In the genomic region with DNA sequence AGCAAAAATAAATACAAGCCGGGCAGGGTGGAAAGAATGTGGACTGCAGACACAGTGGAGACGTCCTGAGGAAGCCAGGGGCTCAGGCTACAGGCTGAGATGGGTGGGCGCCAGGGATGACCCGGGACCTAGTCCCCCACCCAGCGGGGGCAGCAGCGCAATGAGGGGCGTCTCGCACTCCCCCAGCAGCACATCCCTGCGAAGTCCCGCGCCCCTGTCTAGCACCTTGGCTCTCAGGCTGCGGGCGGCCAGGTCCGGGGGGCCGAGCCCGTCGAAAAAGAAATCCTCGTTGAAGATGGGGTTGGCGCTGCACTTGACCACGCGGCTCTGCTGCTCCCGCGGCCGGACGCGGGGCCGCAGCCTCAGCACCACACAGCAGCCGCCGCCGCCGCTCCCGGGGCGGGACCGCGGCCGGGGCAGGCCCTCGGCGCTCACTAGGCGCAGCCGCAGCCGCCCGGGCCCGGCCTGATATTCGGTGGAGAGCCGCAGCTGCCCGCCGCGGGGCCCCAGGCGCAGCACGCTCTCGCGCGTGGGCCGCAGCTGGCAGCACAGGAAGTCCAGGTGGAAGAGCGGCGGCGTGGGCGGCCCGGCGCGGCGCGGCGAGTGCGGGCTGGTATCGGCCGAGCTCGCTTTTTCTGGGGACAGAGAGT, we compare ENCODE assay signal across 8 cellular contexts. TPM values are rescaled to one million over a fixed set of nuclear protein-coding genes. Genes with fewer than 3 reads are reported as not detected.
A peak's percentile ranks its signal among the peaks of the same experiment; 100 is the strongest.
DNase-seq lines count a peak whose midpoint lies in the region; ATAC-seq and TF ChIP-seq lines count a peak whose summit lies in the region.

No MANE protein-coding gene starts in this region.

- no peak for TF ChIP-seq EP300 in suprapubic skin (IDR thresholded peaks at IDR 0.05)

- DNase-seq in HK-2 (ENCODE audit: unreplicated experiment) (peak; percentile 38), body of pancreas (no peak), suprapubic skin (ENCODE audit: low spot score in 2 of 2) (no peak), GM19240 (ENCODE audit: insufficient read length, low spot score) (no peak)

- WGBS in body of pancreas, 2 donors: 42 to 70% methylated on average over 38 to 59 of the region's 68 CpGs
- WGBS in liver: 16% methylated on average over 68 of the region's 68 CpGs
- WGBS in suprapubic skin: 47% methylated on average over 6 of the region's 68 CpGs

- H3K9ac ChIP-seq in liver (ENCODE audit: low read depth in 1 of 2, low read length in 2 of 2): peak overlapping the region in 1 of 2 donors; percentile 28

- TF ChIP-seq POLR2A in body of pancreas (IDR thresholded peaks at IDR 0.05) (no peak), suprapubic skin (IDR thresholded peaks at IDR 0.05) (no peak)

- H3K4me3 ChIP-seq in body of pancreas (no peak overlapping the region), liver (ENCODE audit: low read depth in 1 of 3, low read length in 3 of 3) (peak overlapping the region in 2 of 3 donors; percentile 38 to 61), suprapubic skin (peak overlapping the region; percentile 48)

- H3K36me3 ChIP-seq in body of pancreas (replicated peaks in 1 of 2; ENCODE audit: insufficient read depth in 1 of 2, low read depth in 2 of 2): no peaks in the 10 kb centered on the region
- H3K36me3 ChIP-seq in liver (ENCODE audit: control insufficient read depth in 4 of 4, insufficient read depth in 3 of 4, low read depth in 1 of 4, low read length in 3 of 4): no peaks in the 10 kb centered on the region
- no peaks in the 10 kb centered on the region for H3K36me3 ChIP-seq in suprapubic skin

- H3K4me1 ChIP-seq in body of pancreas: peaks cover 82% of the 10 kb centered on the region
- peaks cover 36 to 68% (median 51%) of the 10 kb centered on the region in 4 donors for H3K4me1 ChIP-seq in liver (ENCODE audit: control insufficient read depth in 4 of 4, insufficient read depth in 4 of 4, low read length in 3 of 4)
- H3K4me1 ChIP-seq in suprapubic skin: peaks cover 61% of the 10 kb centered on the region

- ATAC-seq in body of pancreas: no peak
- no peak for ATAC-seq in GM19324 (IDR thresholded peaks at IDR 0.05; ENCODE audit: low FRiP score, unreplicated experiment)
- ATAC-seq in GM18858 (IDR thresholded peaks at IDR 0.05; ENCODE audit: unreplicated experiment): no peak

- peak overlapping the region; percentile 98 for H3K27ac ChIP-seq in 22Rv1
- peak overlapping the region; percentile 87 to 98 (median 91) for H3K27ac ChIP-seq in body of pancreas
- H3K27ac ChIP-seq in liver (ENCODE audit: low read depth in 1 of 2, low read length in 2 of 2): peak overlapping the region in 1 of 2 donors; percentile 22
- H3K27ac ChIP-seq in suprapubic skin: peak overlapping the region; percentile 91

- H3K9me3 ChIP-seq in body of pancreas (no peaks in the 10 kb centered on the region), liver (ENCODE audit: control insufficient read depth in 4 of 4, low read length in 3 of 4) (no peaks in the 10 kb centered on the region), suprapubic skin (no peaks in the 10 kb centered on the region)

- TF ChIP-seq CTCF in 22Rv1 (IDR thresholded peaks at IDR 0.05): no peak
- no peak for TF ChIP-seq CTCF in body of pancreas (IDR thresholded peaks at IDR 0.05)
- no peak for TF ChIP-seq CTCF in liver (IDR thresholded peaks at IDR 0.05; ENCODE audit: low read depth, low read length, missing input control)
- TF ChIP-seq CTCF in suprapubic skin (IDR thresholded peaks at IDR 0.05): no peak

- no peak for TF ChIP-seq RAD21 in liver (IDR thresholded peaks at IDR 0.05)

- intact Hi-C loops in body of pancreas (cut with DNase I): no loop called here

- H3K27me3 ChIP-seq in body of pancreas (no peaks in the 10 kb centered on the region), liver (ENCODE audit: control insufficient read depth in 4 of 4, insufficient read depth in 4 of 4, low read length in 3 of 4) (no peaks in the 10 kb centered on the region), suprapubic skin (peaks cover 12% of the 10 kb centered on the region)

TF ChIP-seq in liver, 16 proteins besides CTCF, POLR2A, EP300 and RAD21:
- TF ChIP-seq FOXA1 (IDR thresholded peaks at IDR 0.05): no peak
- no peak for TF ChIP-seq HNF4G (IDR thresholded peaks at IDR 0.05)
- TF ChIP-seq, protein P1, sequence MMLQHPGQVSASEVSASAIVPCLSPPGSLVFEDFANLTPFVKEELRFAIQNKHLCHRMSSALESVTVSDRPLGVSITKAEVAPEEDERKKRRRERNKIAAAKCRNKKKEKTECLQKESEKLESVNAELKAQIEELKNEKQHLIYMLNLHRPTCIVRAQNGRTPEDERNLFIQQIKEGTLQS (IDR thresholded peaks at IDR 0.05): no peak
- TF ChIP-seq YY1 (IDR thresholded peaks at IDR 0.05): no peak
- TF ChIP-seq HNF4A (conservative IDR thresholded peaks at IDR 0.05): no peak
- TF ChIP-seq, protein P2, sequence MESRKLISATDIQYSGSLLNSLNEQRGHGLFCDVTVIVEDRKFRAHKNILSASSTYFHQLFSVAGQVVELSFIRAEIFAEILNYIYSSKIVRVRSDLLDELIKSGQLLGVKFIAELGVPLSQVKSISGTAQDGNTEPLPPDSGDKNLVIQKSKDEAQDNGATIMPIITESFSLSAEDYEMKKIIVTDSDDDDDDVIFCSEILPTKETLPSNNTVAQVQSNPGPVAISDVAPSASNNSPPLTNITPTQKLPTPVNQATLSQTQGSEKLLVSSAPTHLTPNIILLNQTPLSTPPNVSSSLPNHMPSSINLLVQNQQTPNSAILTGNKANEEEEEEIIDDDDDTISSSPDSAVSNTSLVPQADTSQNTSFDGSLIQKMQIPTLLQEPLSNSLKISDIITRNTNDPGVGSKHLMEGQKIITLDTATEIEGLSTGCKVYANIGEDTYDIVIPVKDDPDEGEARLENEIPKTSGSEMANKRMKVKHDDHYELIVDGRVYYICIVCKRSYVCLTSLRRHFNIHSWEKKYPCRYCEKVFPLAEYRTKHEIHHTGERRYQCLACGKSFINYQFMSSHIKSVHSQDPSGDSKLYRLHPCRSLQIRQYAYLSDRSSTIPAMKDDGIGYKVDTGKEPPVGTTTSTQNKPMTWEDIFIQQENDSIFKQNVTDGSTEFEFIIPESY (IDR thresholded peaks at IDR 0.05): no peak
- TF ChIP-seq FOXA2 (IDR thresholded peaks at IDR 0.05): no peak
- TF ChIP-seq REST (IDR thresholded peaks at IDR 0.05): no peak
- TF ChIP-seq NR2F2 (IDR thresholded peaks at IDR 0.05): no peak
- no peak for TF ChIP-seq EGR1 (IDR thresholded peaks at IDR 0.05; ENCODE audit: low read depth in 2 of 2)
- no peak for TF ChIP-seq MAX (IDR thresholded peaks at IDR 0.05)
- TF ChIP-seq SP1 (IDR thresholded peaks at IDR 0.05): no peak
- no peak for TF ChIP-seq TAF1 (conservative IDR thresholded peaks at IDR 0.05)

RNA-seq across cellular contexts. Expression of gene C2CD4D, which starts 1.7 kb away (rescaled TPM):
- total RNA-seq in body of pancreas: 1 to 10 TPM in 1 of 2 donors, under 1 TPM in 1; 0.26 to 2.6 TPM
- total RNA-seq in liver: not detected
- under 1 TPM; 0.02 to 0.08 TPM for polyA plus RNA-seq in liver
- 1 to 10 TPM in 3 of 4 donors, under 1 TPM in 1; 0.68 to 7.3 (median 2.1) TPM for total RNA-seq in suprapubic skin

RNA-seq across cellular contexts. Expression of gene RORC, which starts 6.4 kb away (rescaled TPM):
- total RNA-seq in body of pancreas: 10 to 100 TPM; 32.3 to 51.4 TPM
- total RNA-seq in liver: 10 to 100 TPM in 1 of 2 donors, 1 to 10 TPM in 1; 2.9 to 59.2 TPM
- 10 to 100 TPM; 10.7 to 15.4 TPM for polyA plus RNA-seq in liver
- total RNA-seq in suprapubic skin: 10 to 100 TPM; 29.0 to 73.8 (median 43.0) TPM

RNA-seq across cellular contexts. Expression of gene THEM5, which starts 15.5 kb away (rescaled TPM):
- total RNA-seq in body of pancreas (not detected), liver (under 1 TPM in 1 of 2 donors, not detected in 1; 0.09 TPM), suprapubic skin (10 to 100 TPM; 29.1 to 89.7 (median 64.3) TPM)
- polyA plus RNA-seq in liver: not detected

RNA-seq across cellular contexts. Expression of gene LINGO4, which starts 32.7 kb away (rescaled TPM):
- total RNA-seq in body of pancreas (1 to 10 TPM in 1 of 2 donors, under 1 TPM in 1; 0.66 to 1.6 TPM), liver (under 1 TPM; 0.05 to 0.50 TPM), suprapubic skin (1 to 10 TPM in 1 of 4 donors, under 1 TPM in 3; 0.38 to 2.7 (median 0.81) TPM)
- polyA plus RNA-seq in liver: under 1 TPM in 1 of 2 donors, not detected in 1; 0.09 TPM

RNA-seq across cellular contexts. Expression of gene TDRKH, which starts 47.7 kb away (rescaled TPM):
- total RNA-seq in body of pancreas (1 to 10 TPM; 2.6 to 4.0 TPM), liver (1 to 10 TPM; 5.1 to 6.7 TPM), suprapubic skin (1 to 10 TPM; 1.2 to 4.1 (median 3.1) TPM)
- polyA plus RNA-seq in liver: 1 to 10 TPM; 1.5 to 2.6 TPM

Comparison
In these comparisons a context has a peak if more than half of its experiments do, and no peak if none do; other contexts are left out.
1. H3K4me3 ChIP-seq: peak in liver (2 of 3) and suprapubic skin (single experiment); none in body of pancreas (0 of 2).
2. RNA of gene THEM5, which starts 15.5 kb away (total RNA-seq): 29.1 to 89.7 TPM in suprapubic skin; 0.09 TPM in liver and not detected in body of pancreas; every median in the first group is over 10 times any median in the second.